Comparison of ENCODE assay signal across 14 cellular contexts in the genomic region with DNA sequence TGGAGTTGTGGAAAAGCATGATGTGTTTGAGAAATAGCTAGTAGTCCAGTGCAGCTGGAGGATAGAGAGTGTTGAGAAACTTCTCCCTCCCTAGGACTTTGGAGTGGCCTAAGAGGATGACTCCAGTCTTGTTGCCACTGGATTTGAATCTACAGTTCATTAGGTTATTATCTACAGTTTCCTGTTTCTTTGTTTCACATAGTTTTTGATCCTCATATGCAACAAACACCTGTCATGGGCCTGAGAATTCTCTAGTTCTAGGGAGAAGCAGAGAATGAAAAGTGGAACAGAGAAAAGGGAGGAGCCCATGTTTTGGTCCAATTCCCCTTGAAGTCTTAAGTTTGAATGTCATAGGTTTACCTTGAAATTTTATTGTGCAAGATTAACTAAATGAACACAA.
DNase-seq lines count a peak whose midpoint lies in the region; ATAC-seq and FAIRE-seq lines count a peak whose summit lies in the region.
"Had no signal": no experiment of that assay in that cellular context is flagged by ENCODE, and none has a peak within 500 bp of the region (broad histone marks: within the 10 kb centered on the region; RNA-seq: fewer than 3 reads in every experiment).

No MANE protein-coding gene starts in this region.

- H3K4me3 ChIP-seq in mesendoderm (ENCODE audit: low read length): no peak overlapping the region

- ATAC-seq in GM18508 (IDR thresholded peaks at IDR 0.05; ENCODE audit: insufficient read depth, unreplicated experiment): peak; percentile 92
- ATAC-seq in GM21367 (IDR thresholded peaks at IDR 0.05; ENCODE audit: unreplicated experiment): peak; percentile 98
- ATAC-seq in HG02973 (IDR thresholded peaks at IDR 0.05; ENCODE audit: unreplicated experiment): peak; percentile 80

- H3K27me3 ChIP-seq in mesendoderm (ENCODE audit: insufficient read depth, low read length, poor library complexity): no peaks in the 10 kb centered on the region
- H3K27me3 ChIP-seq: BE2C had no signal

- FAIRE-seq in HTR-8/SVneo (lab: Jason Lieb, UNC): no peak

- no peak overlapping the region for H4K8ac ChIP-seq in mesendoderm (ENCODE audit: low read depth, low read length)

- no peak for DNase-seq in Ammon's horn (ENCODE audit: low spot score)
- DNase-seq in mesendoderm: no peak
- DNase-seq in NCI-H146 treated with DMSO at 0.1 percent for 48 hours (lab: John Stamatoyannopoulos, UW; ENCODE audit: unreplicated experiment): no peak
- DNase-seq in HTR-8/SVneo (ENCODE audit: insufficient read length, low spot score): no peak
- DNase-seq: BE2C, dermis blood vessel endothelial cell, foreskin melanocyte, HFFc6 had no signal

- H3K4me1 Mint-ChIP-seq in IgD-negative memory B cell: peaks cover 39 to 56% (median 47%) of the 10 kb centered on the region in 3 donors

- peaks cover 7% of the 10 kb centered on the region for H3K36me3 Mint-ChIP-seq in IgD-negative memory B cell

- H3K56ac ChIP-seq in mesendoderm (ENCODE audit: low read length): no peak overlapping the region

- H3K4me3 Mint-ChIP-seq in IgD-negative memory B cell: peak overlapping the region; percentile 3 to 86 (median 56)
- H3K4me3 Mint-ChIP-seq: HFFc6; T-helper 1 cell treated with Interleukin-12 subunit alpha and Interleukin-12 subunit beta and Interleukin-4 antibody, amounts not matched to agents 30 μg/mL and 1 μg/mL, for 36 hours had no signal

- no peak overlapping the region for H2BK5ac ChIP-seq in mesendoderm (ENCODE audit: low read length)

- H2BK15ac ChIP-seq in mesendoderm (replicated peaks; ENCODE audit: low read depth): no peak overlapping the region

- no peaks in the 10 kb centered on the region for H3K27me3 Mint-ChIP-seq in IgD-negative memory B cell

- no peak overlapping the region for H3K4me2 ChIP-seq in mesendoderm (ENCODE audit: low read length)

- no peak overlapping the region for H2AK5ac ChIP-seq in mesendoderm (ENCODE audit: low read length)

- H3K79me2 ChIP-seq in mesendoderm (ENCODE audit: control insufficient read depth, insufficient read depth, low read length): no peaks in the 10 kb centered on the region

- no peak overlapping the region for H4K5ac ChIP-seq in mesendoderm (ENCODE audit: low read length)

- H3K36me3 ChIP-seq in mesendoderm (ENCODE audit: control insufficient read depth, insufficient read depth, low read length): no peaks in the 10 kb centered on the region
- H3K36me3 ChIP-seq: BE2C, neutrophil had no signal

- no peak overlapping the region for H2BK120ac ChIP-seq in mesendoderm (ENCODE audit: low read depth, low read length)

- H3K23ac ChIP-seq in mesendoderm (ENCODE audit: low read length): no peak overlapping the region

- H3K4me1 ChIP-seq in mesendoderm (ENCODE audit: control insufficient read depth, low read depth, low read length): no peaks in the 10 kb centered on the region
- H3K4me1 ChIP-seq: BE2C had no signal

- H3K9ac ChIP-seq in mesendoderm (ENCODE audit: low read length): no peak overlapping the region

- H3K79me1 ChIP-seq in mesendoderm (ENCODE audit: low read length): no peaks in the 10 kb centered on the region

- H3K18ac ChIP-seq in mesendoderm (ENCODE audit: low read length): no peak overlapping the region

- peaks cover 0 to 11% (median 10%) of the 10 kb centered on the region in 3 donors for H3K9me3 Mint-ChIP-seq in IgD-negative memory B cell
- H3K9me3 Mint-ChIP-seq: HFFc6; T-helper 1 cell treated with Interleukin-12 subunit alpha and Interleukin-12 subunit beta and Interleukin-4 antibody, amounts not matched to agents 30 μg/mL and 1 μg/mL, for 36 hours had no signal

- no peak overlapping the region for H3K27ac ChIP-seq in mesendoderm (ENCODE audit: low read depth, low read length)
- H3K27ac ChIP-seq: neutrophil had no signal

- peak overlapping the region; percentile 36 to 98 (median 93) for H3K27ac Mint-ChIP-seq in IgD-negative memory B cell
- H3K27ac Mint-ChIP-seq: HFFc6; T-helper 1 cell treated with Interleukin-12 subunit alpha and Interleukin-12 subunit beta and Interleukin-4 antibody, amounts not matched to agents 30 μg/mL and 1 μg/mL, for 36 hours had no signal

- no peak overlapping the region for H3K4ac ChIP-seq in mesendoderm (ENCODE audit: low read depth, low read length)
